ENCODE assay signal across 12 cellular contexts in the genomic region with DNA sequence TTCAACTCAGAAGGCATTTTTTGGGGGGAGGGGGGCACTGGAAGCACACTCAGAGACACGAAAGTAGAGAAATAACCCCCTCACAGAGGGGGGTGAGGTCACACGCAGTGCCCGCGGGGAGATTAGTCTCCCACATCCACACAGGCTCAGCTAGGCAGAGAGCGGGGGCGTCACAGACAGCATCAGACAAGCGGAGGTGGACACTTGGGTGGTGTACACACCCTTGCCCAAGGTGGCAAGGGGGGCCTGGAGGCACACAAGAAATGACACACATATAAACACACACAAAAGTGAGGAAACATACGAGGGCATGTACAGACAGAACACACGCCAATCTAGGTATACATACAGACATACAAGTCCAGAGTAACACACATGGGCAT. TPM values are rescaled to one million over a fixed set of nuclear protein-coding genes. Genes with fewer than 3 reads are reported as not detected.
DNase-seq lines count a peak whose midpoint lies in the region; ATAC-seq lines count a peak whose summit lies in the region.
"Had no signal": no experiment of that assay in that cellular context is flagged by ENCODE, and none has a peak within 500 bp of the region (broad histone marks: within the 10 kb centered on the region; RNA-seq: fewer than 3 reads in every experiment).

No MANE protein-coding gene starts in this region.

- no peaks in the 10 kb centered on the region for H3K27me3 ChIP-seq in iPS DF 6.9 (ENCODE audit: control insufficient read depth, insufficient read depth, low read length)

- CTCF ChIA-PET in activated naive CD4-positive, alpha-beta T cell treated with anti-CD3 and anti-CD28 coated beads for 36 hours (lab: Charles Lee): no interaction called here
- CTCF ChIA-PET in activated naive CD4-positive, alpha-beta T cell treated with anti-CD3 and anti-CD28 coated beads, Interleukin-2, amount 10 ng/mL, durations not matched to agents 7 days and 5 days (lab: Charles Lee): no interaction called here

- peak overlapping the region; percentile 30; the same call in 1 of the 2 replicates for H3K4me3 ChIP-seq in iPS DF 6.9 (ENCODE audit: low read length)

- no peaks in the 10 kb centered on the region for H3K9me3 Mint-ChIP-seq in activated naive CD4-positive, alpha-beta T cell treated with anti-CD3 and anti-CD28 coated beads for 36 hours
- H3K9me3 Mint-ChIP-seq in activated naive CD4-positive, alpha-beta T cell treated with anti-CD3 and anti-CD28 coated beads, Interleukin-2, amount 10 ng/mL, durations not matched to agents 7 days and 5 days: no peaks in the 10 kb centered on the region
- H3K9me3 Mint-ChIP-seq: natural killer cell treated with Interleukin-12 subunit alpha and Interleukin-12 subunit beta and Interleukin-15 and Interleukin-18, amount 100 ng/mL, for 72 hours; stimulated activated naive CD8-positive, alpha-beta T cell treated with anti-CD3 and anti-CD28 coated beads, Interleukin-15, Interleukin-2, amounts not matched to agents 100 ng/mL and 50 ng/mL, for 24 hours had no signal

- peaks cover 16% of the 10 kb centered on the region for H3K4me1 Mint-ChIP-seq in activated naive CD4-positive, alpha-beta T cell treated with anti-CD3 and anti-CD28 coated beads for 36 hours (ENCODE audit: low read depth)
- peaks cover 17% of the 10 kb centered on the region for H3K4me1 Mint-ChIP-seq in activated naive CD4-positive, alpha-beta T cell treated with anti-CD3 and anti-CD28 coated beads, Interleukin-2, amount 10 ng/mL, durations not matched to agents 7 days and 5 days
- peaks cover 6% of the 10 kb centered on the region for H3K4me1 Mint-ChIP-seq in T-helper 17 cell

- no peaks in the 10 kb centered on the region for H3K36me3 Mint-ChIP-seq in activated naive CD4-positive, alpha-beta T cell treated with anti-CD3 and anti-CD28 coated beads for 36 hours (ENCODE audit: low read depth)
- peaks cover 5% of the 10 kb centered on the region for H3K36me3 Mint-ChIP-seq in activated naive CD4-positive, alpha-beta T cell treated with anti-CD3 and anti-CD28 coated beads, Interleukin-2, amount 10 ng/mL, durations not matched to agents 7 days and 5 days
- H3K36me3 Mint-ChIP-seq in T-helper 17 cell (ENCODE audit: low read depth): no peaks in the 10 kb centered on the region
- H3K36me3 Mint-ChIP-seq: natural killer cell treated with Interleukin-12 subunit alpha and Interleukin-12 subunit beta and Interleukin-15 and Interleukin-18, amount 100 ng/mL, for 72 hours had no signal

- H3K27ac ChIP-seq in iPS DF 6.9 (ENCODE audit: low read length) (no peak overlapping the region), temporal lobe (ENCODE audit: low read depth, low read length) (peak overlapping the region; percentile 40)

- no peaks in the 10 kb centered on the region for H3K9me3 ChIP-seq in T-helper 17 cell (ENCODE audit: control insufficient read depth, low read length, poor library complexity, severe bottlenecking)
- H3K9me3 ChIP-seq in iPS DF 6.9 (ENCODE audit: control insufficient read depth, insufficient read depth, low read length): no peaks in the 10 kb centered on the region
- H3K9me3 ChIP-seq: Caco-2 had no signal

- H3K4me3 Mint-ChIP-seq in activated naive CD4-positive, alpha-beta T cell treated with anti-CD3 and anti-CD28 coated beads for 36 hours: peak overlapping the region; percentile 54
- H3K4me3 Mint-ChIP-seq in activated naive CD4-positive, alpha-beta T cell treated with anti-CD3 and anti-CD28 coated beads, Interleukin-2, amount 10 ng/mL, durations not matched to agents 7 days and 5 days: no peak overlapping the region
- peak overlapping the region; percentile 31 for H3K4me3 Mint-ChIP-seq in T-helper 17 cell
- H3K4me3 Mint-ChIP-seq: natural killer cell treated with Interleukin-12 subunit alpha and Interleukin-12 subunit beta and Interleukin-15 and Interleukin-18, amount 100 ng/mL, for 72 hours; stimulated activated naive CD8-positive, alpha-beta T cell treated with anti-CD3 and anti-CD28 coated beads, Interleukin-15, Interleukin-2, amounts not matched to agents 100 ng/mL and 50 ng/mL, for 24 hours had no signal

- H3K27me3 Mint-ChIP-seq in activated naive CD4-positive, alpha-beta T cell treated with anti-CD3 and anti-CD28 coated beads for 36 hours (ENCODE audit: low read depth): no peaks in the 10 kb centered on the region
- H3K27me3 Mint-ChIP-seq in activated naive CD4-positive, alpha-beta T cell treated with anti-CD3 and anti-CD28 coated beads, Interleukin-2, amount 10 ng/mL, durations not matched to agents 7 days and 5 days: peaks cover 33% of the 10 kb centered on the region
- H3K27me3 Mint-ChIP-seq in T-helper 17 cell: no peaks in the 10 kb centered on the region

- H3K36me3 ChIP-seq in iPS DF 6.9 (ENCODE audit: control insufficient read depth, insufficient read depth, low read length): no peaks in the 10 kb centered on the region

- intact Hi-C loops in activated naive CD4-positive, alpha-beta T cell treated with anti-CD3 and anti-CD28 coated beads for 36 hours (cut with micrococcal nuclease): loop anchor here (1.0 kb wide), 1 partner anchor 9 kb away; a partner anchor contains a TSS

- DNase-seq in activated naive CD4-positive, alpha-beta T cell treated with anti-CD3 and anti-CD28 coated beads for 36 hours: no peak
- no peak for DNase-seq in activated naive CD4-positive, alpha-beta T cell treated with anti-CD3 and anti-CD28 coated beads, Interleukin-2, amount 10 ng/mL, durations not matched to agents 7 days and 5 days
- DNase-seq in T-helper 17 cell (no peak), iPS DF 6.9 (ENCODE audit: low read depth, low spot score) (no peak), T-helper 2 cell (no peak)
- no peak for DNase-seq in activated CD4-positive, CD25-positive, alpha-beta regulatory T cell treated with anti-CD3 and anti-CD28 coated beads, Interleukin-2, amount 50 U/mL, for 72 hours
- DNase-seq: Caco-2 had no signal

- no peak overlapping the region for H3K27ac Mint-ChIP-seq in activated naive CD4-positive, alpha-beta T cell treated with anti-CD3 and anti-CD28 coated beads for 36 hours
- no peak overlapping the region for H3K27ac Mint-ChIP-seq in activated naive CD4-positive, alpha-beta T cell treated with anti-CD3 and anti-CD28 coated beads, Interleukin-2, amount 10 ng/mL, durations not matched to agents 7 days and 5 days
- peak overlapping the region; percentile 11 for H3K27ac Mint-ChIP-seq in T-helper 17 cell
- H3K27ac Mint-ChIP-seq: natural killer cell treated with Interleukin-12 subunit alpha and Interleukin-12 subunit beta and Interleukin-15 and Interleukin-18, amount 100 ng/mL, for 72 hours; stimulated activated naive CD8-positive, alpha-beta T cell treated with anti-CD3 and anti-CD28 coated beads, Interleukin-15, Interleukin-2, amounts not matched to agents 100 ng/mL and 50 ng/mL, for 24 hours had no signal

- ATAC-seq in T-helper 17 cell (no peak), GM18909 (IDR thresholded peaks at IDR 0.05; ENCODE audit: poor library complexity, unreplicated experiment) (no peak)

- peaks cover 5% of the 10 kb centered on the region for H3K4me1 ChIP-seq in iPS DF 6.9 (ENCODE audit: control insufficient read depth, insufficient read depth, low read length)
- H3K4me1 ChIP-seq: Caco-2 had no signal

- no CpG with 5 or more reads among the region's 9 CpGs for WGBS in iPS DF 6.9 (ENCODE audit: insufficient coverage, insufficient read length)

RNA-seq across cellular contexts. Expression of a gene that starts 0.6 kb away (rescaled TPM):
- under 1 TPM; 0.12 to 0.36 TPM for total RNA-seq in activated naive CD4-positive, alpha-beta T cell treated with anti-CD3 and anti-CD28 coated beads for 36 hours
- total RNA-seq in T-helper 17 cell: 1 to 10 TPM in 1 of 2 donors, under 1 TPM in 1; 0.52 to 1.1 TPM
- total RNA-seq in temporal lobe: 20.2 TPM
- total RNA-seq: Caco-2, HT-29 had no signal

RNA-seq across cellular contexts. Expression of a gene that starts 9.4 kb away (rescaled TPM):
- 1 to 10 TPM; 5.1 to 6.8 TPM for total RNA-seq in activated naive CD4-positive, alpha-beta T cell treated with anti-CD3 and anti-CD28 coated beads for 36 hours
- total RNA-seq in T-helper 17 cell (10 to 100 TPM; 17.7 to 25.3 TPM), temporal lobe (0.49 TPM)

RNA-seq across cellular contexts. Expression of a gene that starts 30.1 kb away (rescaled TPM):
- total RNA-seq in activated naive CD4-positive, alpha-beta T cell treated with anti-CD3 and anti-CD28 coated beads for 36 hours: 10 to 100 TPM; 58.1 to 58.8 TPM
- total RNA-seq in T-helper 17 cell (10 to 100 TPM; 33.0 to 33.2 TPM), temporal lobe (14.5 TPM)

RNA-seq across cellular contexts. Expression of a gene that starts 38.1 kb away (rescaled TPM):
- 1 to 10 TPM; 6.7 to 9.4 TPM for total RNA-seq in activated naive CD4-positive, alpha-beta T cell treated with anti-CD3 and anti-CD28 coated beads for 36 hours
- total RNA-seq in T-helper 17 cell: 100 to 1,000 TPM in 1 of 2 donors, 10 to 100 TPM in 1; 94.5 to 143 TPM
- total RNA-seq in temporal lobe: 4.7 TPM

RNA-seq across cellular contexts. Expression of a gene that starts 38.7 kb away (rescaled TPM):
- 100 to 1,000 TPM; 192 to 198 TPM for total RNA-seq in activated naive CD4-positive, alpha-beta T cell treated with anti-CD3 and anti-CD28 coated beads for 36 hours
- total RNA-seq in T-helper 17 cell (100 to 1,000 TPM; 164 to 185 TPM), temporal lobe (52.4 TPM)
